18 cellular contexts compared by ENCODE assay signal in genomic region chr10:68151453-68151852, GRCh38. TPM values are rescaled to one million over a fixed set of nuclear protein-coding genes. Genes with fewer than 3 reads are reported as not detected.
"Had no signal": no experiment of that assay in that cellular context is flagged by ENCODE, and none has a peak within 500 bp of the region (broad histone marks: within the 10 kb centered on the region; RNA-seq: fewer than 3 reads in every experiment).

No MANE protein-coding gene starts in this region.

- H3K4me3 ChIP-seq: body of pancreas, coronary artery, lower lobe of right lung, sigmoid colon had no signal

- H3K4me1 ChIP-seq: lower lobe of right lung had no signal

- H3K27ac ChIP-seq: body of pancreas, coronary artery, lower lobe of right lung, sigmoid colon had no signal

- H3K27ac Mint-ChIP-seq: activated naive CD4-positive, alpha-beta T cell treated with anti-CD3 and anti-CD28 coated beads, Interleukin-2, amount 50 U/mL, for 24 hours; mesothelial cell of epicardium; T-cell had no signal

- H3K9me3 Mint-ChIP-seq: activated naive CD4-positive, alpha-beta T cell treated with anti-CD3 and anti-CD28 coated beads, Interleukin-2, amount 50 U/mL, for 24 hours; activated T-cell treated with anti-CD3 and anti-CD28 coated beads, Interleukin-2, amount 50 U/mL, for 4 hours; mesothelial cell of epicardium; neural crest cell; T-cell had no signal

- H3K36me3 ChIP-seq: lower lobe of right lung, sigmoid colon had no signal

- H3K4me3 Mint-ChIP-seq: activated naive CD4-positive, alpha-beta T cell treated with anti-CD3 and anti-CD28 coated beads, Interleukin-2, amount 50 U/mL, for 24 hours; activated T-cell treated with anti-CD3 and anti-CD28 coated beads, Interleukin-2, amount 50 U/mL, for 4 hours; mesothelial cell of epicardium; neural crest cell; T-cell had no signal

- H3K36me3 Mint-ChIP-seq: activated naive CD4-positive, alpha-beta T cell treated with anti-CD3 and anti-CD28 coated beads, Interleukin-2, amount 50 U/mL, for 24 hours; mesothelial cell of epicardium; T-cell had no signal

- H3K9me3 ChIP-seq: body of pancreas, lower lobe of right lung, sigmoid colon had no signal

- H3K27me3 ChIP-seq: body of pancreas, sigmoid colon had no signal

- DNase-seq: activated CD4-positive, alpha-beta T cell treated with anti-CD3 and anti-CD28 coated beads, Interleukin-2, amount 50 U/mL, for 48 hours; activated effector memory CD4-positive, alpha-beta T cell treated with anti-CD3 and anti-CD28 coated beads, Interleukin-2, amount 50 U/mL, for 16 hours; activated T-cell treated with anti-CD3 and anti-CD28 coated beads, Interleukin-2, amount 50 U/mL, for 4 hours; amygdala; body of pancreas; central memory CD4-positive, alpha-beta T cell; hypothalamus; kidney glomerular epithelial cell; lower lobe of right lung; sigmoid colon; stimulated activated CD4-positive, alpha-beta T cell treated with anti-CD3 and anti-CD28 coated beads, Interleukin-1b, Interleukin-23, amount 100 ng/mL, for 48 hours; T-cell; T-helper 9 cell had no signal

- ATAC-seq: activated T-cell treated with anti-CD3 and anti-CD28 coated beads, Interleukin-2, amount 50 U/mL, for 4 hours; body of pancreas; esophagus mucosa; lower lobe of right lung; T-cell had no signal

- H3K4me1 Mint-ChIP-seq: activated naive CD4-positive, alpha-beta T cell treated with anti-CD3 and anti-CD28 coated beads, Interleukin-2, amount 50 U/mL, for 24 hours had no signal

RNA-seq across cellular contexts. Expression of gene MYPN, which starts 42.2 kb away (rescaled TPM):
- total RNA-seq: activated T-cell treated with anti-CD3 and anti-CD28 coated beads, Interleukin-2, amount 50 U/mL, for 4 hours; lower lobe of right lung; mesothelial cell of epicardium; neural crest cell; sigmoid colon; T-cell had no signal
